Comparison of ENCODE assay signal across 12 cellular contexts in genomic region chr20:50003253-50003656, GRCh38. TPM values are rescaled to one million over a fixed set of nuclear protein-coding genes. Genes with fewer than 3 reads are reported as not detected.
A peak's percentile ranks its signal among the peaks of the same experiment; 100 is the strongest.
DNase-seq lines count a peak whose midpoint lies in the region; ATAC-seq, FAIRE-seq and TF ChIP-seq lines count a peak whose summit lies in the region.
"Had no signal": no experiment of that assay in that cellular context is flagged by ENCODE, and none has a peak within 500 bp of the region (broad histone marks: within the 10 kb centered on the region; RNA-seq: fewer than 3 reads in every experiment).

No MANE protein-coding gene starts in this region.

- TF ChIP-seq CTCF in K562 (IDR thresholded peaks at IDR 0.05 in 2 of 3, conservative IDR thresholded peaks at IDR 0.05 in 1 of 3; ENCODE audit: insufficient read depth in 2 of 3, low read depth in 1 of 3, low read length in 3 of 3) (no peak), GM13976 (IDR thresholded peaks at IDR 0.05; ENCODE audit: borderline replicate concordance, control extremely low read depth, extremely low read depth, insufficient read depth, missing control alignments) (no peak)

- H3K9me3 ChIP-seq in K562 (replicated peaks; ENCODE audit: control insufficient read depth, insufficient read depth, low read depth, low read length): no peaks in the 10 kb centered on the region
- H3K9me3 ChIP-seq: colonic mucosa had no signal

- no peaks in the 10 kb centered on the region for H3K36me3 ChIP-seq in K562 (ENCODE audit: control insufficient read depth, insufficient read depth, low read length)
- H3K36me3 ChIP-seq: colonic mucosa had no signal

- H4K20me1 ChIP-seq in K562 (replicated peaks; ENCODE audit: control insufficient read depth, insufficient read depth, low read length): no peaks in the 10 kb centered on the region

- POLR2A ChIA-PET in K562 (lab: Yijun Ruan, JAX): interaction anchor here (2.3 kb wide), 1 partner anchor 15 kb away, joined by 9 read pairs; no protein-coding TSS in a partner anchor

- ATAC-seq in K562 (peak; percentile 72), HG02678 (IDR thresholded peaks at IDR 0.05; ENCODE audit: unreplicated experiment) (no peak), HG03175 (IDR thresholded peaks at IDR 0.05; ENCODE audit: unreplicated experiment) (no peak), GM21447 (IDR thresholded peaks at IDR 0.05; ENCODE audit: unreplicated experiment) (no peak)

- BruUV-seq in K562 (replicated peaks; lab: Mats Ljungman, UMichigan): no TSS peak

- FAIRE-seq in K562 (lab: Jason Lieb, UNC): peak; percentile 37

- no peaks in the 10 kb centered on the region for H3K79me2 ChIP-seq in K562 (ENCODE audit: control insufficient read depth, insufficient read depth, low read length)

- TF ChIP-seq POLR2A in K562 (conservative IDR thresholded peaks at IDR 0.05): no peak

- peaks cover 3 to 7% of the 10 kb centered on the region in 2 experiments; a peak in 3 of 5 replicates for H3K4me1 ChIP-seq in K562 (replicated peaks in 1 of 2; ENCODE audit: control insufficient read depth in 2 of 2, insufficient read depth in 2 of 2, low read length in 2 of 2)
- H3K4me1 ChIP-seq: colonic mucosa had no signal

- H3K4me2 ChIP-seq in K562 (ENCODE audit: insufficient read depth, low read length): no peak overlapping the region
- H3K4me2 ChIP-seq: PC-9 had no signal

- H3K9ac ChIP-seq in K562 (ENCODE audit: insufficient read depth in 1 of 2, low read depth in 2 of 2, low read length in 2 of 2): no peak overlapping the region

- H3K27me3 ChIP-seq in K562 (ENCODE audit: control insufficient read depth in 2 of 2, insufficient read depth in 2 of 2, low read length in 2 of 2): no peaks in the 10 kb centered on the region
- H3K27me3 ChIP-seq: colonic mucosa had no signal

- DNase-seq in GF-D8 (lab: John Stamatoyannopoulos, UW): peak; percentile 89
- DNase-seq in NCI-H226: peak; percentile 99
- no peak for DNase-seq in K562 (ENCODE audit: extremely low read depth in 1 of 4, low spot score in 3 of 4)
- peak; percentile 75 to 96 for DNase-seq in lung microvascular endothelial cell (ENCODE audit: low read depth in 2 of 2)
- DNase-seq in GM13976 (ENCODE audit: low spot score): no peak
- DNase-seq: activated CD4-positive, alpha-beta memory T cell treated with anti-CD3 and anti-CD28 coated beads, Interleukin-2, amount 10 ng/mL, durations not matched to agents 7 days and 5 days; colonic mucosa had no signal

- intact Hi-C loops in K562 (cut with micrococcal nuclease): no loop called here

- CTCF ChIA-PET in K562 (lab: Yijun Ruan, JAX; ENCODE audit: low intra/inter-chr PET ratio): interaction anchor here (0.7 kb wide), 1 partner anchor 105 kb away, joined by 3 read pairs; no protein-coding TSS in a partner anchor

- TF ChIP-seq RAD21 in K562 (CRISPR knock-in tag; conservative IDR thresholded peaks at IDR 0.05 in 1 of 2, IDR thresholded peaks at IDR 0.05 in 1 of 2): no peak

- H3K4me3 ChIP-seq in K562: no peak overlapping the region
- H3K4me3 ChIP-seq: colonic mucosa, lung, PC-9 had no signal

- in situ Hi-C loops in K562 (cut with MboI) (no loop called here), GM13976 (cut with MboI; ENCODE audit: low sequenced_read_pairs, unreplicated experiment) (no loop called here)

- 0 out of 2 replicates have a peak, but pooled peaks have one; percentile 9 for TF ChIP-seq EP300 in K562 (IDR thresholded peaks at IDR 0.05; ENCODE audit: low read length)

- no peak overlapping the region for H3K27ac ChIP-seq in K562 (ENCODE audit: extremely low read depth, low read depth, low read length)
- H3K27ac ChIP-seq: colonic mucosa, PC-9 had no signal

- no peaks in the 10 kb centered on the region for H3K9me1 ChIP-seq in K562 (ENCODE audit: control insufficient read depth, insufficient read depth, low read length)

- no peak overlapping the region for H2AFZ ChIP-seq in K562 (ENCODE audit: low read depth, low read length)
- H2AFZ ChIP-seq: PC-9 had no signal

- WGBS in K562 (ENCODE audit: insufficient coverage, low coverage, missing lambda C conversion rate): 32% methylated on average over 4 of the region's 4 CpGs

TF ChIP-seq in K562, 482 proteins besides CTCF, POLR2A, EP300 and RAD21 (continues in another document):
- TF ChIP-seq ZEB2 (IDR thresholded peaks at IDR 0.05) (no peak), ZNF318 (IDR thresholded peaks at IDR 0.05; ENCODE audit: borderline replicate concordance in 1 of 2, low read depth in 1 of 2) (0 out of 4 replicates have a peak, but pooled peaks of 1 of the 2 experiments have one; percentile 22)

RNA-seq across cellular contexts. Expression of gene SNAI1, which starts 20.5 kb away (rescaled TPM):
- 4.4 and 12.8 TPM in 2 replicates for total RNA-seq in K562 (2011; cell fraction: chromatin; rRNA removed; ENCODE audit: low replicate concordance)
- total RNA-seq in K562 (2011; cell fraction: nucleolus; rRNA removed): 12.4 and 15.3 TPM in 2 replicates
- total RNA-seq in K562 (2011; cell fraction: nucleoplasm; rRNA removed): 9.8 and 10.2 TPM in 2 replicates
- total RNA-seq in K562 (2014; rRNA removed) (1.7 and 7.3 TPM in 2 replicates), K562 (2014; rRNA removed; fragmentation: Illumina TruSeq; extraction: Trizol) (1.1 and 2.0 TPM in 2 replicates), K562 (2015; rRNA removed; fragmentation: Illumina TruSeq; extraction: Trizol) (2.4 TPM in 2 replicates), K562 (2021) (10.7 and 13.4 TPM in 2 replicates), lung microvascular endothelial cell (1.1 and 1.8 TPM in 2 replicates)
- polyA plus RNA-seq in K562 (2011; rRNA removed) (1.6 and 7.1 TPM in 2 replicates), K562 (2014; fragmentation: Illumina TruSeq; extraction: Trizol) (11.6 and 12.3 TPM in 2 replicates), K562 (2014; fragmentation: Nextera tagmentation; extraction: Ambion mirVana) (under 1 TPM; 0.32 to 0.80 TPM), K562 (2014; rRNA removed) (3.1 and 6.4 TPM in 2 replicates)
- polyA plus RNA-seq in K562 (2011; cell fraction: cytosol; rRNA removed): 2.3 and 3.2 TPM in 2 replicates
- 10.9 and 15.0 TPM in 2 replicates for polyA plus RNA-seq in K562 (2011; cell fraction: nucleus; rRNA removed)
- polyA plus RNA-seq in K562 (2012): 9.7 and 21.7 TPM in 2 replicates
- polyA minus RNA-seq in K562 (2011; rRNA and poly(A)+ RNA removed): 1.2 and 1.4 TPM in 2 replicates
- polyA minus RNA-seq in K562 (2011; cell fraction: cytosol; rRNA and poly(A)+ RNA removed): 3.7 and 4.9 TPM in 2 replicates
- 6.7 and 14.1 TPM in 2 replicates for polyA minus RNA-seq in K562 (2011; cell fraction: nucleus; rRNA and poly(A)+ RNA removed)

Comparison
In these comparisons a context has a peak if more than half of its experiments do, and no peak if none do; other contexts are left out.
1. DNase-seq: peak in GF-D8 (single experiment), NCI-H226 (single experiment) and lung microvascular endothelial cell (2 of 2); none in K562 (0 of 4) and GM13976 (single experiment).